ENCODE assay signal across 36 cellular contexts in genomic region chr6:138400326-138400725, GRCh38. TPM values are rescaled to one million over a fixed set of nuclear protein-coding genes. Genes with fewer than 3 reads are reported as not detected.
"Had no signal": no experiment of that assay in that cellular context is flagged by ENCODE, and none has a peak within 500 bp of the region (broad histone marks: within the 10 kb centered on the region; RNA-seq: fewer than 3 reads in every experiment).

No MANE protein-coding gene starts in this region.

- H3K27ac ChIP-seq: dorsolateral prefrontal cortex, epithelial cell of prostate, ovary, right lobe of liver, suprapubic skin, vagina had no signal

- H3K9me3 ChIP-seq: heart right ventricle, mucosa of descending colon, ovary, right lobe of liver, suprapubic skin, vagina had no signal

- DNase-seq: dorsolateral prefrontal cortex; effector CD4-positive, alpha-beta T cell; foreskin melanocyte; glutamatergic neuron; heart right ventricle; hypothalamus; mucosa of descending colon; naive thymus-derived CD4-positive, alpha-beta T cell; nephron progenitor cell; occipital lobe; ovary; posterior cingulate gyrus; retina; right lobe of liver; stimulated activated CD4-positive, alpha-beta T cell treated with anti-CD3 and anti-CD28 coated beads, Interleukin-12 subunit alpha, Interleukin-12 subunit beta, amount 100 ng/mL, for 4 hours; stimulated activated CD4-positive, alpha-beta T cell treated with anti-CD3 and anti-CD28 coated beads, Interleukin-1b, Interleukin-23, amount 100 ng/mL, for 48 hours; stimulated activated CD4-positive, alpha-beta T cell treated with anti-CD3 and anti-CD28 coated beads, Interleukin-4, amount 100 ng/mL, for 1 hour; stimulated activated CD8-positive, alpha-beta memory T cell treated with anti-CD3 and anti-CD28 coated beads, Interleukin-4, amount 100 ng/mL, for 48 hours; stimulated activated naive CD4-positive, alpha-beta T cell; stimulated activated naive CD8-positive, alpha-beta T cell treated with anti-CD3 and anti-CD28 coated beads, Interleukin-15, amount 100 ng/mL, for 72 hours; trophoblast cell had no signal

- H3K36me3 ChIP-seq: ovary, right lobe of liver, suprapubic skin, vagina had no signal

- H3K36me3 Mint-ChIP-seq: memory B cell; mesothelial cell of epicardium; naive thymus-derived CD4-positive, alpha-beta T cell had no signal

- H3K27ac Mint-ChIP-seq: memory B cell; mesothelial cell of epicardium; nephron progenitor cell; stimulated activated naive CD8-positive, alpha-beta T cell treated with anti-CD3 and anti-CD28 coated beads, Interleukin-15, amount 100 ng/mL, for 72 hours had no signal

- H3K4me3 ChIP-seq: dorsolateral prefrontal cortex, heart right ventricle, lung, mucosa of descending colon, ovary, right lobe of liver, smooth muscle cell, suprapubic skin, vagina had no signal

- H3K4me2 ChIP-seq: smooth muscle cell had no signal

- H3K9me3 Mint-ChIP-seq: memory B cell; mesothelial cell of epicardium; nephron progenitor cell; stimulated activated naive CD8-positive, alpha-beta T cell treated with anti-CD3 and anti-CD28 coated beads, Interleukin-15, amount 100 ng/mL, for 72 hours had no signal

- H3K4me3 Mint-ChIP-seq: memory B cell; mesothelial cell of epicardium; naive thymus-derived CD4-positive, alpha-beta T cell; nephron progenitor cell; stimulated activated naive CD8-positive, alpha-beta T cell treated with anti-CD3 and anti-CD28 coated beads, Interleukin-15, amount 100 ng/mL, for 72 hours had no signal

- H3K27me3 ChIP-seq: dorsolateral prefrontal cortex, heart right ventricle, ovary, right lobe of liver, suprapubic skin, vagina had no signal

- H3K27me3 Mint-ChIP-seq: stimulated activated naive CD8-positive, alpha-beta T cell treated with anti-CD3 and anti-CD28 coated beads, Interleukin-15, amount 100 ng/mL, for 72 hours had no signal

RNA-seq across cellular contexts. Expression of gene SMIM28, which starts 22.6 kb away (rescaled TPM):
- total RNA-seq: cerebellum; dorsolateral prefrontal cortex; esophagus mucosa; fibroblast of lung; heart right ventricle; liver; lung; mesothelial cell of epicardium; naive thymus-derived CD4-positive, alpha-beta T cell; occipital lobe; ovary; pulmonary artery endothelial cell; right lobe of liver; smooth muscle cell; suprapubic skin; ureter; vagina had no signal
- polyA plus RNA-seq: fibroblast of lung; heart right ventricle; keratinocyte; liver; lung; naive thymus-derived CD4-positive, alpha-beta T cell; ovary; smooth muscle cell; thymus had no signal
